Comparison of ENCODE assay signal across 10 cellular contexts in genomic region chr2:104844813-104845551, GRCh38. TPM values are rescaled to one million over a fixed set of nuclear protein-coding genes. Genes with fewer than 3 reads are reported as not detected.
DNase-seq lines count a peak whose midpoint lies in the region; ATAC-seq, FAIRE-seq and TF ChIP-seq lines count a peak whose summit lies in the region.
"Had no signal": no experiment of that assay in that cellular context is flagged by ENCODE, and none has a peak within 500 bp of the region (broad histone marks: within the 10 kb centered on the region; RNA-seq: fewer than 3 reads in every experiment).

No MANE protein-coding gene starts in this region.

- no peak overlapping the region for H3K4me3 ChIP-seq in hepatocyte

- H3K4me1 ChIP-seq in hepatocyte (ENCODE audit: insufficient read depth), result no peaks in the 10 kb centered on the region

- DNase-seq in NCI-H2227 (lab: John Stamatoyannopoulos, UW; ENCODE audit: unreplicated experiment), result peak; percentile 23
- DNase-seq in NCI-H2227 treated with DMSO at 0.1 percent for 48 hours (lab: John Stamatoyannopoulos, UW), result no peak
- peak; percentile 43 for DNase-seq in NCI-H345 treated with DMSO at 0.1 percent for 48 hours (lab: John Stamatoyannopoulos, UW; ENCODE audit: unreplicated experiment)
- DNase-seq in hepatocyte (ENCODE audit: low spot score), result no peak
- peak; percentile 61 to 96 (median 74) for DNase-seq in posterior cingulate gyrus
- DNase-seq in 8988T, result no peak
- no peak for DNase-seq in GM12892 (ENCODE audit: insufficient read length)
- DNase-seq: stimulated activated CD4-positive, alpha-beta T cell treated with anti-CD3 and anti-CD28 coated beads, Interleukin-4, amount 100 ng/mL, for 24 hours had no signal

- H3K9me3 ChIP-seq in hepatocyte (ENCODE audit: low read depth), result no peaks in the 10 kb centered on the region

- H2AFZ ChIP-seq in hepatocyte, result peak overlapping the region; percentile 26

- no peaks in the 10 kb centered on the region for H3K36me3 ChIP-seq in hepatocyte (replicated peaks; ENCODE audit: insufficient read depth, low read depth)

- no peak overlapping the region for H3K27ac ChIP-seq in hepatocyte

- TF ChIP-seq CTCF in hepatocyte (IDR thresholded peaks at IDR 0.05; ENCODE audit: poor library complexity), result no peak

- no peak for FAIRE-seq in GM12892 (lab: Jason Lieb, UNC)

- H3K79me2 ChIP-seq in hepatocyte, result no peaks in the 10 kb centered on the region

- no peaks in the 10 kb centered on the region for H3K9me2 ChIP-seq in hepatocyte (replicated peaks; ENCODE audit: insufficient read depth)

- WGBS in hepatocyte (ENCODE audit: low lambda C conversion rate, missing lambda C conversion rate), result 2% methylated on average over 36 of the region's 55 CpGs

- intact Hi-C loops in posterior cingulate gyrus (cut with DNase I), result no loop called here

- peaks cover 96% of the 10 kb centered on the region for H3K27me3 ChIP-seq in hepatocyte

- TF ChIP-seq POLR2A in GM12892 (IDR thresholded peaks at IDR 0.05; ENCODE audit: low read depth, low read length), result no peak

- H3K4me2 ChIP-seq in hepatocyte, result peak overlapping the region; percentile 73

- H4K20me1 ChIP-seq in hepatocyte (ENCODE audit: insufficient read depth, poor library complexity, severe bottlenecking), result no peaks in the 10 kb centered on the region

- ATAC-seq in HG03457 (IDR thresholded peaks at IDR 0.05; ENCODE audit: unreplicated experiment), result no peak

RNA-seq across cellular contexts. Expression of gene POU3F3, which starts 8.9 kb away (rescaled TPM):
- not detected in 2 replicates for total RNA-seq in hepatocyte
- not detected in 2 replicates for polyA plus RNA-seq in hepatocyte
- polyA plus RNA-seq in GM12892 (2012; ENCODE audit: missing spikeins), result not detected
- polyA plus RNA-seq: AG04450 had no signal

Comparison
In these comparisons a context has a peak if more than half of its experiments do, and no peak if none do; other contexts are left out.
1. DNase-seq: peak in NCI-H2227 (single experiment), NCI-H345 treated with DMSO at 0.1 percent for 48 hours (single experiment) and posterior cingulate gyrus (10 of 10); none in NCI-H2227 treated with DMSO at 0.1 percent for 48 hours (single experiment), hepatocyte (single experiment), 8988T (single experiment) and GM12892 (single experiment).